In the genomic region with DNA sequence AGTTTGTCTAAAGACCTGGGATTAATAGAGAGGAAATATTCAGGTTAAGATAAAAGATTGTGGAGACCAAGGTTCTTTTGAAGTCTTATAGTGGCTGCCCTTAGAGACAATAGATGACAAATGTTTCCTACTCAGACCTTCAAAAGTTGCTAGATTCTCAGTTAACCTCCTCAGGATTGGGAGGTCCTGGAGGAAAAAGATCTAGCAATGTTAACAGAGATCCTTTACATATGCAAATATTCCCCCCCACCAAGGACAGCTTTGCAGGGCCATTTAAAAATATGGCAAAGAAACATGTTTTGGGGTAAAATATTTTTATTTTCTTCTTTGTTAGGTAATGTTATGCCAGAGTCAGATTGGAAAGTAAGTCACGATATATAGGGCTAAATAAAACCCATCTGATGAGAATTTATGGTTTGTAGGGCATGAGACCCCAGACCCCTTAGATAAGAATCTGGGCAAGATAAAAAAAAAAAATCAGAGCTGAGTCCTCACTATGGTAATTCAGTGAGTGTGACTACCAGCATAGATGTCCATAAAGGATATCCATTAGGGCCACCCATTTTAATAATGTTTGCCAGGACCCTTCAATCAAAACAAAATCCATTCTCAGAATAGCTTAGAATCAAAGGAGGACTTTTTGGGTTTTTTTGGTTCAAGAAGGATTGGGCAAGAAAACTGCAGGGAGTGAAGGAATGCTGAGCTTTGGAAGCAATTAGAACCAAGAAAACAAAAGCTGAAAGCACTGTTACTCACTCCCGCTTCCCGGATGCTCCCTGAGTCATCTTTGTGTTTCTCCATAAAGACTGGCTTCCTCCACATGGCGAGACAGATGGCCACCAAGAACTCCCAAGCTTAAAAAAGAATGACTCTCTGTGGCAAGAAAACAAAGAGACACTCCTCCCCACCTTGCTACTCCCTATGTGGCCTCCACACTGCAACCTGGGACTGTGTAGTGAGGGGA, we compare ENCODE assay signal across 11 cellular contexts. TPM values are rescaled to one million over a fixed set of nuclear protein-coding genes. Genes with fewer than 3 reads are reported as not detected.
A peak's percentile ranks its signal among the peaks of the same experiment; 100 is the strongest.
DNase-seq lines count a peak whose midpoint lies in the region; ATAC-seq, FAIRE-seq and TF ChIP-seq lines count a peak whose summit lies in the region.
"Had no signal": no experiment of that assay in that cellular context is flagged by ENCODE, and none has a peak within 500 bp of the region (broad histone marks: within the 10 kb centered on the region; RNA-seq: fewer than 3 reads in every experiment).

No MANE protein-coding gene starts in this region.

- FAIRE-seq in HTR-8/SVneo (lab: Jason Lieb, UNC) (no peak), bronchial epithelial cell (lab: Jason Lieb, UNC) (no peak)

- no peaks in the 10 kb centered on the region for H3K27me3 ChIP-seq in bronchial epithelial cell (ENCODE audit: control insufficient read depth, insufficient read depth, low read length)
- no peaks in the 10 kb centered on the region for H3K27me3 ChIP-seq in kidney epithelial cell (ENCODE audit: control insufficient read depth, insufficient read depth, low read length)

- H3K36me3 ChIP-seq in bronchial epithelial cell (ENCODE audit: control insufficient read depth, insufficient read depth, low read length) = no peaks in the 10 kb centered on the region
- H3K36me3 ChIP-seq in kidney epithelial cell (ENCODE audit: control insufficient read depth, insufficient read depth, low read length) = no peaks in the 10 kb centered on the region

- WGBS in lower leg skin, 2 donors = 46 to 49% methylated on average over 4 of the region's 4 CpGs

- peak; percentile 92 for DNase-seq in AG08395 (ENCODE audit: low spot score)
- DNase-seq in HTR-8/SVneo (ENCODE audit: insufficient read length, low spot score) = peak; percentile 62
- DNase-seq in bronchial epithelial cell (ENCODE audit: low read depth) = peak; percentile 75
- peak; percentile 23 for DNase-seq in kidney epithelial cell (ENCODE audit: low read depth)
- DNase-seq in NCI-H510A (lab: John Stamatoyannopoulos, UW) = no peak
- DNase-seq in lower leg skin (ENCODE audit: low spot score in 2 of 2) = no peak
- no peak for DNase-seq in omental fat pad (ENCODE audit: low spot score)
- no peak for DNase-seq in NCI-H524 treated with DMSO at 0.1 percent for 48 hours (lab: John Stamatoyannopoulos, UW)
- DNase-seq: NCI-H187 treated with DMSO at 0.1 percent for 48 hours had no signal

- no peak for ATAC-seq in omental fat pad (ENCODE audit: low FRiP score)

- TF ChIP-seq POLR2A in lower leg skin (IDR thresholded peaks at IDR 0.05) = no peak

- intact Hi-C loops in lower leg skin (cut with DNase I; ENCODE audit: low total_unique reads) = no loop called here

- TF ChIP-seq CTCF in bronchial epithelial cell (IDR thresholded peaks at IDR 0.05; ENCODE audit: insufficient read depth, low read length, severe bottlenecking) = no peak
- TF ChIP-seq CTCF in kidney epithelial cell (IDR thresholded peaks at IDR 0.05; ENCODE audit: insufficient read depth, low read length, poor library complexity, severe bottlenecking) = no peak
- TF ChIP-seq CTCF in lower leg skin (IDR thresholded peaks at IDR 0.05) = no peak
- no peak for TF ChIP-seq CTCF in omental fat pad (IDR thresholded peaks at IDR 0.05)

- H3K4me3 ChIP-seq in bronchial epithelial cell (ENCODE audit: low read depth, low read length) (no peak overlapping the region), kidney epithelial cell (ENCODE audit: low read depth, low read length) (no peak overlapping the region), lower leg skin (ENCODE audit: low read depth, poor library complexity, severe bottlenecking) (no peak overlapping the region)

RNA-seq across cellular contexts. Expression of gene VSTM1, which starts 28.2 kb away (rescaled TPM):
- not detected in 2 replicates for total RNA-seq in bronchial epithelial cell
- total RNA-seq in kidney epithelial cell = not detected in 2 replicates
- not detected for total RNA-seq in lower leg skin
- total RNA-seq in omental fat pad = not detected
- total RNA-seq: activated T-helper 1 cell treated with anti-CD3 and anti-CD28 coated beads, Interleukin-12 subunit alpha, Interleukin-12 subunit beta, Interleukin-2, Interleukin-4 antibody, amounts not matched to agents 30 ng/mL and 10 ng/mL and 1 ng/mL, durations not matched to agents 14 hours and 24 hours and 36 hours; ureter had no signal

RNA-seq across cellular contexts. Expression of gene CACNG6, which starts 44.1 kb away (rescaled TPM):
- total RNA-seq in bronchial epithelial cell = 0.26 TPM in 1 of 2 replicates, not detected in the other
- not detected in 2 replicates for total RNA-seq in kidney epithelial cell
- total RNA-seq in lower leg skin = not detected
- not detected for total RNA-seq in omental fat pad
- total RNA-seq: activated T-helper 1 cell treated with anti-CD3 and anti-CD28 coated beads, Interleukin-12 subunit alpha, Interleukin-12 subunit beta, Interleukin-2, Interleukin-4 antibody, amounts not matched to agents 30 ng/mL and 10 ng/mL and 1 ng/mL, durations not matched to agents 14 hours and 24 hours and 36 hours; ureter had no signal

RNA-seq across cellular contexts. Expression of gene TARM1, which starts 45.7 kb away (rescaled TPM):
- total RNA-seq in bronchial epithelial cell = not detected in 2 replicates
- not detected in 2 replicates for total RNA-seq in kidney epithelial cell
- not detected for total RNA-seq in lower leg skin
- not detected for total RNA-seq in omental fat pad
- total RNA-seq: activated T-helper 1 cell treated with anti-CD3 and anti-CD28 coated beads, Interleukin-12 subunit alpha, Interleukin-12 subunit beta, Interleukin-2, Interleukin-4 antibody, amounts not matched to agents 30 ng/mL and 10 ng/mL and 1 ng/mL, durations not matched to agents 14 hours and 24 hours and 36 hours; ureter had no signal

Comparison
In these comparisons a context has a peak if more than half of its experiments do, and no peak if none do; other contexts are left out.
1. DNase-seq: peak in AG08395 (single experiment), HTR-8/SVneo (single experiment), bronchial epithelial cell (single experiment) and kidney epithelial cell (single experiment); none in NCI-H510A (single experiment), lower leg skin (0 of 2), omental fat pad (single experiment) and NCI-H524 treated with DMSO at 0.1 percent for 48 hours (single experiment).